ENCODE assay signal across 21 cellular contexts in the genomic region with DNA sequence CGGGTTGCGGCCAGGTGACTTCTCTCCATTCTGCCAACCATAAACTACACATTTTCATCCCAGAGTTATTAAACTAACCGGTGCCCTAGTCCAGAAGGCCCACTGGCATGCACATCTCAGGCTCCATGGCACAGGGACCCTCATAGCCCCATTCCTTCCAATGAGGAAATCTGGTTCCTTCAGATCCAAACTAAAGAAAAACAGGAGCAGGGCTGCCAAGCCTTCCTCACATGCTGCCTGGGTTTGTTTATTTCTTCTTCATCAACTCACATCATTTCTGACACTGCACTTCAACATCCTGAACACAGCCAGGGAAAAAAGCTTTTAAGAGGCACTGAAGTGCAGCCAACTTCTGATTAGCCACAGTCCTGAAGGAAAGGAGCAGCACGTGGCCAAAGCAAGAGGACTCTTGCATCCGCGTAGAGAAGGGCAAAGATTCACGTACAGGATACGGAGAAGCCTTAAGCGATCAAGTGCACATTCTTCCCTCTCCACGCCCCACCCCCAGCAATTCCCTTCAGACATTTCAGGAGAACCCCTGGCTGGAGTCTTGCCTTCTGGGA. TPM values are rescaled to one million over a fixed set of nuclear protein-coding genes. Genes with fewer than 3 reads are reported as not detected.
DNase-seq lines count a peak whose midpoint lies in the region; ATAC-seq, FAIRE-seq and TF ChIP-seq lines count a peak whose summit lies in the region.
"Had no signal": no experiment of that assay in that cellular context is flagged by ENCODE, and none has a peak within 500 bp of the region (broad histone marks: within the 10 kb centered on the region; RNA-seq: fewer than 3 reads in every experiment).

No MANE protein-coding gene starts in this region.

- no peak for TF ChIP-seq POLR2A in K562 (conservative IDR thresholded peaks at IDR 0.05)

- TF ChIP-seq EP300 in K562 (IDR thresholded peaks at IDR 0.05; ENCODE audit: low read length) = no peak

- POLR2A ChIA-PET in K562 (lab: Yijun Ruan, JAX) = interaction anchor here (0.6 kb wide), 1 partner anchor 11 kb away, joined by 5 read pairs; no protein-coding TSS in a partner anchor

- intact Hi-C loops in K562 (cut with micrococcal nuclease) (loop anchor here (2.0 to 5.0 kb wide), 2 partner anchors 87 to 154 kb away; no protein-coding TSS in a partner anchor), left cardiac atrium (cut with DNase I) (loop anchor here in 1 of 2 donors (10.0 kb wide), 1 partner anchor 151 kb away; no protein-coding TSS in a partner anchor), posterior cingulate gyrus (cut with DNase I) (no loop called here)

- H3K9me3 ChIP-seq in K562 (replicated peaks; ENCODE audit: control insufficient read depth, insufficient read depth, low read depth, low read length) (no peaks in the 10 kb centered on the region), neural progenitor cell (ENCODE audit: low read depth) (no peaks in the 10 kb centered on the region)

- peaks cover 53% of the 10 kb centered on the region for H3K4me1 Mint-ChIP-seq in neural progenitor cell

- H3K4me1 ChIP-seq in K562 (replicated peaks in 1 of 2; ENCODE audit: control insufficient read depth in 2 of 2, insufficient read depth in 2 of 2, low read length in 2 of 2) = no peaks in the 10 kb centered on the region
- peaks cover 21% of the 10 kb centered on the region for H3K4me1 ChIP-seq in neural progenitor cell

- H3K27ac ChIP-seq in K562 (ENCODE audit: extremely low read depth, low read depth, low read length) (no peak overlapping the region), neural progenitor cell (no peak overlapping the region)

- CTCF ChIA-PET in K562 (lab: Yijun Ruan, JAX; ENCODE audit: low intra/inter-chr PET ratio) = interaction anchor here (0.7 to 2.3 kb wide), 2 partner anchors 88 to 305 kb away, joined by 3 to 14 read pairs; no protein-coding TSS in a partner anchor

- H4K20me1 ChIP-seq in K562 (replicated peaks; ENCODE audit: control insufficient read depth, insufficient read depth, low read length) (no peaks in the 10 kb centered on the region), neural progenitor cell (ENCODE audit: low read depth) (peaks cover 63% of the 10 kb centered on the region)

- TF ChIP-seq CTCF in K562 (IDR thresholded peaks at IDR 0.05 in 2 of 3, conservative IDR thresholded peaks at IDR 0.05 in 1 of 3; ENCODE audit: insufficient read depth in 2 of 3, low read depth in 1 of 3, low read length in 3 of 3) (no peak), retinal pigment epithelial cell (conservative IDR thresholded peaks at IDR 0.05; ENCODE audit: low read depth, low read length) (no peak), neural progenitor cell (IDR thresholded peaks at IDR 0.05) (no peak)

- H3K27me3 Mint-ChIP-seq in neural progenitor cell (ENCODE audit: insufficient read depth, low read depth) = no peaks in the 10 kb centered on the region

- H3K9ac ChIP-seq in K562 (ENCODE audit: insufficient read depth in 1 of 2, low read depth in 2 of 2, low read length in 2 of 2) (no peak overlapping the region), neural progenitor cell (no peak overlapping the region)

- H3K4me3 ChIP-seq in K562 (no peak overlapping the region), retinal pigment epithelial cell (ENCODE audit: low read length) (no peak overlapping the region), neural progenitor cell (no peak overlapping the region)
- H3K4me3 ChIP-seq: coronary artery had no signal

- H3F3A ChIP-seq in neural progenitor cell (ENCODE audit: low read depth) = peaks cover 9% of the 10 kb centered on the region

- DNase-seq in EH (ENCODE audit: low read depth) (peak; percentile 42), K562 (ENCODE audit: extremely low read depth in 1 of 4, low spot score in 3 of 4) (no peak), left cardiac atrium (no peak), retinal pigment epithelial cell (ENCODE audit: low read depth) (peak; percentile 77), NAMALWA (ENCODE audit: low spot score) (no peak), neural progenitor cell (ENCODE audit: low spot score) (no peak), posterior cingulate gyrus (no peak), activated gamma-delta T cell (lab: John Stamatoyannopoulos, UW) (no peak)
- DNase-seq: activated CD4-positive, alpha-beta T cell treated with anti-CD3 and anti-CD28 coated beads, Interleukin-2, amount 50 U/mL, for 4 hours; activated T-cell treated with anti-CD3 and anti-CD28 coated beads for 4 hours; H9; NCI-H1105 treated with DMSO at 0.1 percent for 48 hours; NCI-H2107; NCI-H69; nucleus accumbens; SHP77 treated with DMSO at 0.1 percent for 48 hours; stimulated activated CD4-positive, alpha-beta T cell treated with anti-CD3 and anti-CD28 coated beads, Interleukin-1b, Interleukin-23, amount 100 ng/mL, for 48 hours; stimulated activated naive CD4-positive, alpha-beta T cell; trophoblast cell had no signal

- ATAC-seq in K562 = no peak
- peak; percentile 15 to 17 for ATAC-seq in left cardiac atrium

- peaks cover 3% of the 10 kb centered on the region for H3K9me3 Mint-ChIP-seq in neural progenitor cell

- H2AFZ ChIP-seq in K562 (ENCODE audit: low read depth, low read length) = no peak overlapping the region
- H2AFZ ChIP-seq in neural progenitor cell (replicated peaks) = no peak overlapping the region

- no peaks in the 10 kb centered on the region for H3K79me2 ChIP-seq in K562 (ENCODE audit: control insufficient read depth, insufficient read depth, low read length)
- peaks cover 6% of the 10 kb centered on the region for H3K79me2 ChIP-seq in neural progenitor cell (ENCODE audit: low read depth)

- no peaks in the 10 kb centered on the region for H3K27me3 ChIP-seq in K562 (ENCODE audit: control insufficient read depth in 2 of 2, insufficient read depth in 2 of 2, low read length in 2 of 2)
- no peaks in the 10 kb centered on the region for H3K27me3 ChIP-seq in neural progenitor cell

- 71% methylated on average over 9 of the region's 10 CpGs for WGBS in K562 (ENCODE audit: insufficient coverage, low coverage, missing lambda C conversion rate)

- H3K36me3 Mint-ChIP-seq in neural progenitor cell = peaks cover 40% of the 10 kb centered on the region

- no peaks in the 10 kb centered on the region; the same call in 2 of the 3 replicates for H3K36me3 ChIP-seq in K562 (ENCODE audit: control insufficient read depth, insufficient read depth, low read length)
- H3K36me3 ChIP-seq in neural progenitor cell = no peaks in the 10 kb centered on the region

- BruUV-seq in K562 (replicated peaks; lab: Mats Ljungman, UMichigan) = no TSS peak

- H3K4me2 ChIP-seq in K562 (ENCODE audit: insufficient read depth, low read length) = no peak overlapping the region
- H3K4me2 ChIP-seq in neural progenitor cell = no peak overlapping the region

- no peak overlapping the region for H3K4me3 Mint-ChIP-seq in neural progenitor cell
- H3K4me3 Mint-ChIP-seq: H9 had no signal

- H3K27ac Mint-ChIP-seq in neural progenitor cell = no peak overlapping the region

- in situ Hi-C loops in K562 (cut with MboI) = no loop called here

- no peak for TF ChIP-seq RAD21 in K562 (CRISPR knock-in tag; conservative IDR thresholded peaks at IDR 0.05 in 1 of 2, IDR thresholded peaks at IDR 0.05 in 1 of 2)

- no peak for FAIRE-seq in K562 (lab: Jason Lieb, UNC)
- FAIRE-seq: GM18507 had no signal

- no peaks in the 10 kb centered on the region for H3K9me1 ChIP-seq in K562 (ENCODE audit: control insufficient read depth, insufficient read depth, low read length)

RNA-seq across cellular contexts. Expression of a gene that starts 22.5 kb away (rescaled TPM):
- total RNA-seq in K562 (2011; cell fraction: chromatin; rRNA removed; ENCODE audit: low replicate concordance) = 9.1 and 15.2 TPM in 2 replicates
- 7.2 and 7.5 TPM in 2 replicates for total RNA-seq in K562 (2011; cell fraction: nucleolus; rRNA removed)
- total RNA-seq in K562 (2011; cell fraction: nucleoplasm; rRNA removed) = 8.7 and 12.7 TPM in 2 replicates
- 4.1 and 5.2 TPM in 2 replicates for total RNA-seq in K562 (2014; rRNA removed)
- 6.4 and 6.6 TPM in 2 replicates for total RNA-seq in K562 (2014; rRNA removed; fragmentation: Illumina TruSeq; extraction: Trizol)
- 5.1 and 5.2 TPM in 2 replicates for total RNA-seq in K562 (2015; rRNA removed; fragmentation: Illumina TruSeq; extraction: Trizol)
- total RNA-seq in K562 (2021) = 6.6 TPM in 2 replicates
- polyA plus RNA-seq in K562 (2011; rRNA removed) = 1.9 and 4.6 TPM in 2 replicates
- polyA plus RNA-seq in K562 (2011; cell fraction: cytosol; rRNA removed) = 1.6 and 3.6 TPM in 2 replicates
- polyA plus RNA-seq in K562 (2011; cell fraction: nucleus; rRNA removed) = 1.8 and 5.6 TPM in 2 replicates
- 3.7 and 6.0 TPM in 2 replicates for polyA plus RNA-seq in K562 (2012)
- 4.8 and 5.6 TPM in 2 replicates for polyA plus RNA-seq in K562 (2014; fragmentation: Illumina TruSeq; extraction: Trizol)
- 1 to 10 TPM; 1.0 to 1.6 TPM for polyA plus RNA-seq in K562 (2014; fragmentation: Nextera tagmentation; extraction: Ambion mirVana)
- 3.7 TPM in 2 replicates for polyA plus RNA-seq in K562 (2014; rRNA removed)
- polyA minus RNA-seq in K562 (2011; rRNA and poly(A)+ RNA removed) = 6.7 and 11.2 TPM in 2 replicates
- polyA minus RNA-seq in K562 (2011; cell fraction: cytosol; rRNA and poly(A)+ RNA removed) = 5.9 and 9.2 TPM in 2 replicates
- 6.6 and 7.4 TPM in 2 replicates for polyA minus RNA-seq in K562 (2011; cell fraction: nucleus; rRNA and poly(A)+ RNA removed)
- total RNA-seq in left cardiac atrium = 10 to 100 TPM; 12.5 to 23.9 TPM
- 20.6 and 21.1 TPM in 2 replicates for total RNA-seq in neural progenitor cell (ENCODE audit: low replicate concordance)

Comparison
In these comparisons a context has a peak if more than half of its experiments do, and no peak if none do; other contexts are left out.
1. DNase-seq: peak in EH (single experiment) and retinal pigment epithelial cell (single experiment); none in K562 (0 of 4), left cardiac atrium (single experiment), NAMALWA (single experiment), neural progenitor cell (single experiment), posterior cingulate gyrus (0 of 10) and activated gamma-delta T cell (single experiment).